Comparison of ENCODE assay signal across 22 cellular contexts in genomic region chr15:74828835-74829234, GRCh38. TPM values are rescaled to one million over a fixed set of nuclear protein-coding genes. Genes with fewer than 3 reads are reported as not detected.
DNase-seq lines count a peak whose midpoint lies in the region; ATAC-seq and TF ChIP-seq lines count a peak whose summit lies in the region.
"Had no signal": no experiment of that assay in that cellular context is flagged by ENCODE, and none has a peak within 500 bp of the region (broad histone marks: within the 10 kb centered on the region; RNA-seq: fewer than 3 reads in every experiment).

No MANE protein-coding gene starts in this region.

- H3K4me3 Mint-ChIP-seq in activated T-helper 17 cell treated with anti-CD3 and anti-CD28 coated beads, Interleukin-2, amount 50 U/mL, for 72 hours = no peak overlapping the region
- H3K4me3 Mint-ChIP-seq: B cell, T-helper 17 cell had no signal

- intact Hi-C loops in lower leg skin (cut with DNase I; ENCODE audit: low total_unique reads) = no loop called here

- peak; percentile 46 for DNase-seq in NCI-H2171 treated with DMSO at 0.1 percent for 48 hours (lab: John Stamatoyannopoulos, UW)
- no peak for DNase-seq in NCI-H2171 (lab: John Stamatoyannopoulos, UW)
- DNase-seq in G401 (ENCODE audit: low spot score) = peak; percentile 56
- peak; percentile 66 to 92 for DNase-seq in NCI-H524 (lab: John Stamatoyannopoulos, UW)
- DNase-seq in lower leg skin (ENCODE audit: low spot score in 2 of 2) = no peak
- DNase-seq in AG08396 (ENCODE audit: low spot score) = no peak
- DNase-seq in mesenteric fat pad (ENCODE audit: low spot score) = no peak
- DNase-seq: DND-41, GOT3, NCI-H1105, NCI-H1694, NCI-H526 treated with DMSO at 0.1 percent for 48 hours, SHP77, SW 1271, T-helper 17 cell had no signal

- TF ChIP-seq POLR2A in lower leg skin (IDR thresholded peaks at IDR 0.05) = no peak

- in situ Hi-C loops in G401 (cut with HindIII; ENCODE audit: low sequenced_read_pairs) = no loop called here

- no peak for TF ChIP-seq CTCF in lower leg skin (IDR thresholded peaks at IDR 0.05)

- no peak overlapping the region for H3K4me3 ChIP-seq in lower leg skin (ENCODE audit: low read depth, poor library complexity, severe bottlenecking)
- H3K4me3 ChIP-seq: SK-N-MC had no signal

- no peak for ATAC-seq in activated T-helper 17 cell treated with anti-CD3 and anti-CD28 coated beads, Interleukin-2, amount 50 U/mL, for 72 hours (replicated peaks)
- ATAC-seq: HCT116, T-helper 17 cell had no signal

- H3K27me3 Mint-ChIP-seq in activated T-helper 17 cell treated with anti-CD3 and anti-CD28 coated beads, Interleukin-2, amount 50 U/mL, for 72 hours = peaks cover 14% of the 10 kb centered on the region

- WGBS in lower leg skin, 2 donors = 72 to 77% methylated on average over 6 of the region's 6 CpGs

- H3K36me3 Mint-ChIP-seq in activated T-helper 17 cell treated with anti-CD3 and anti-CD28 coated beads, Interleukin-2, amount 50 U/mL, for 72 hours (ENCODE audit: low read depth) = no peaks in the 10 kb centered on the region
- H3K36me3 Mint-ChIP-seq: CD14-positive monocyte had no signal

- H3K27ac Mint-ChIP-seq in activated T-helper 17 cell treated with anti-CD3 and anti-CD28 coated beads, Interleukin-2, amount 50 U/mL, for 72 hours = peak overlapping the region; percentile 17
- H3K27ac Mint-ChIP-seq: B cell, T-helper 17 cell had no signal

- peaks cover 5% of the 10 kb centered on the region for H3K4me1 Mint-ChIP-seq in activated T-helper 17 cell treated with anti-CD3 and anti-CD28 coated beads, Interleukin-2, amount 50 U/mL, for 72 hours

- H3K9me3 Mint-ChIP-seq in activated T-helper 17 cell treated with anti-CD3 and anti-CD28 coated beads, Interleukin-2, amount 50 U/mL, for 72 hours = no peaks in the 10 kb centered on the region

RNA-seq across cellular contexts. Expression of gene CPLX3, which starts 2.4 kb away (rescaled TPM):
- not detected in 2 replicates for total RNA-seq in G401 (2014; rRNA removed; shearing (Covaris generic))
- under 1 TPM; 0.15 to 0.19 TPM for total RNA-seq in activated T-helper 17 cell treated with anti-CD3 and anti-CD28 coated beads, Interleukin-2, amount 50 U/mL, for 72 hours
- total RNA-seq in lower leg skin (under 1 TPM; 0.17 to 0.84 (median 0.28) TPM), mesenteric fat pad (not detected)
- total RNA-seq: B cell, IMR-90, RPMI7951 had no signal

RNA-seq across cellular contexts. Expression of gene ULK3, which starts 14.1 kb away (rescaled TPM):
- 32.1 and 40.9 TPM in 2 replicates for total RNA-seq in G401 (2014; rRNA removed; shearing (Covaris generic))
- 10 to 100 TPM; 44.1 to 46.7 TPM for total RNA-seq in activated T-helper 17 cell treated with anti-CD3 and anti-CD28 coated beads, Interleukin-2, amount 50 U/mL, for 72 hours
- 100 to 1,000 TPM; 108 to 189 (median 123) TPM for total RNA-seq in lower leg skin
- 31.5 TPM for total RNA-seq in mesenteric fat pad

RNA-seq across cellular contexts. Expression of gene LMAN1L, which starts 16.2 kb away (rescaled TPM):
- total RNA-seq in G401 (2014; rRNA removed; shearing (Covaris generic)) = not detected in 2 replicates
- 1 to 10 TPM in 1 of 2 donors, under 1 TPM in 1; 0.82 to 1.6 TPM for total RNA-seq in activated T-helper 17 cell treated with anti-CD3 and anti-CD28 coated beads, Interleukin-2, amount 50 U/mL, for 72 hours
- total RNA-seq in lower leg skin (1 to 10 TPM in 1 of 4 donors, under 1 TPM in 1, not detected in 2; 0.29 to 1.3 TPM), mesenteric fat pad (not detected)
- total RNA-seq: IMR-90, RPMI7951 had no signal

RNA-seq across cellular contexts. Expression of gene SCAMP2, which starts 44.3 kb away (rescaled TPM):
- total RNA-seq in G401 (2014; rRNA removed; shearing (Covaris generic)) = 7.6 and 13.2 TPM in 2 replicates
- total RNA-seq in activated T-helper 17 cell treated with anti-CD3 and anti-CD28 coated beads, Interleukin-2, amount 50 U/mL, for 72 hours = 100 to 1,000 TPM in 1 of 2 donors, 10 to 100 TPM in 1; 87.1 to 111 TPM
- 100 to 1,000 TPM in 3 of 4 donors, 10 to 100 TPM in 1; 97.2 to 134 (median 107) TPM for total RNA-seq in lower leg skin
- total RNA-seq in mesenteric fat pad = 108 TPM

RNA-seq across cellular contexts. Expression of gene CSK, which starts 47.0 kb away (rescaled TPM):
- 27.8 and 31.3 TPM in 2 replicates for total RNA-seq in G401 (2014; rRNA removed; shearing (Covaris generic))
- 100 to 1,000 TPM; 176 to 316 TPM for total RNA-seq in activated T-helper 17 cell treated with anti-CD3 and anti-CD28 coated beads, Interleukin-2, amount 50 U/mL, for 72 hours
- total RNA-seq in lower leg skin (10 to 100 TPM; 37.6 to 47.3 (median 45.4) TPM), mesenteric fat pad (46.9 TPM)

Comparison
In these comparisons a context has a peak if more than half of its experiments do, and no peak if none do; other contexts are left out.
1. DNase-seq: peak in NCI-H2171 treated with DMSO at 0.1 percent for 48 hours (single experiment), G401 (single experiment) and NCI-H524 (2 of 2); none in NCI-H2171 (single experiment), lower leg skin (0 of 2), AG08396 (single experiment) and mesenteric fat pad (single experiment).